In the genomic region with DNA sequence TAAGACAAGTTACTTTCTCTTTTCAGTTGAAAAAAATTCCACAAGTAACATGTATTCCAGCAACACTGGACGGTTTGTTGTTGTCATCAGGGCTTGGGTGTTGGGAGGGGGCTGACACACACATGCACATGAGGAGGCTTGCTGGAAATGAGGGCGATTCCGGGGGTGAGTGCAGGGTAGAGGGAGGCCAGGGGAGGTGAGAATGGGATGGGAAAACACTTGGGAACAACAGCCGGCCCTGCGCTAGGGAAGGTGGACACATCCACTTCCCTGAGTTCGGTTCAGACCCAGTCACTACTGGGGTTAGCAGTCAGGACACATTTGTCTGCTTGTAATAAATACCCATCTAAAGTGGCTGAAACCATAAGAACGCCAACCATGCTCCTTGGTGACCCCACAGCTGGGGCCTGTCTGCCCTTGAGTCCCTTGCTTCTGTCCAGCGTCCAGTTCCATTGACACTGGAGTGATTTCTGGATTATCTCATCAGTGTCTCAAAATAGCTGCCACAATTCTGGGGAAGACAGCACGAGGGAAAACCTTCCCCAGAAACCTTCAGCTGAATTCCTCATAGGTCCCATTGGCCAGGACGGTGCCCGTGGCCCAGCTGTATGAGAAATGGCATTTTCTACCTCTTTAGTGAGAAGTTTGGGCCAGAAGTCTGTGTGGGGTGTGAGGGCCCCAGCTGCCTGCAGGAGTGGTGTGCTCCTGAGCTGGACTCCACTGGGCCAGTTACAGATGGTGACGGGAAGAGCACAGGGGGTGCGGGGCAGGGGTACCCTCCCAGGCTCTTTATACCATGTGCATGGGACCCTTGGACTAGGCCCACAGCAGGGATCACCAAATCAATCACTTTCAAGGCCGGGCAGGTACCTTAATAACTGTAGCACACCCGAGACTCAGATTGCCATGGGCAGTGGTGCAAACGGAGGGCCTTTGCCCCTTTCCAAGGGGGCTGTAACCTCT, we compare ENCODE assay signal across 15 cellular contexts.
"Had no signal": no experiment of that assay in that cellular context is flagged by ENCODE, and none has a peak within 500 bp of the region (broad histone marks: within the 10 kb centered on the region; RNA-seq: fewer than 3 reads in every experiment).

No MANE protein-coding gene starts in this region.

- H3K4me3 Mint-ChIP-seq: activated CD4-positive, alpha-beta T cell treated with anti-CD3 and anti-CD28 coated beads, Interleukin-2, amount 10 ng/mL, durations not matched to agents 24 days and 14 days; activated CD8-positive, alpha-beta T cell treated with anti-CD3 and anti-CD28 coated beads for 36 hours; activated naive CD8-positive, alpha-beta T cell treated with anti-CD3 and anti-CD28 coated beads for 36 hours; activated T-helper 17 cell treated with anti-CD3 and anti-CD28 coated beads, Interleukin-2, amount 50 U/mL, for 72 hours; effector memory CD8-positive, alpha-beta T cell; naive thymus-derived CD8-positive, alpha-beta T cell; T-helper 1 cell treated with Interleukin-12 subunit alpha and Interleukin-12 subunit beta and Interleukin-4 antibody, amounts not matched to agents 30 μg/mL and 1 μg/mL, for 36 hours had no signal

- DNase-seq: activated CD4-positive, alpha-beta T cell treated with anti-CD3 and anti-CD28 coated beads, Interleukin-2, amount 10 ng/mL, durations not matched to agents 24 days and 14 days; activated CD8-positive, alpha-beta T cell treated with anti-CD3 and anti-CD28 coated beads for 36 hours; activated naive CD4-positive, alpha-beta T cell; activated naive CD8-positive, alpha-beta T cell treated with anti-CD3 and anti-CD28 coated beads for 36 hours; activated T-cell treated with anti-CD3 and anti-CD28 coated beads, Interleukin-2, amount 50 U/mL, for 1 hour; amniotic stem cell; effector memory CD8-positive, alpha-beta T cell; hypothalamus; islet precursor cell; naive thymus-derived CD8-positive, alpha-beta T cell; right lobe of liver; stimulated activated naive CD4-positive, alpha-beta T cell had no signal

- H3K27me3 Mint-ChIP-seq: activated naive CD8-positive, alpha-beta T cell treated with anti-CD3 and anti-CD28 coated beads for 36 hours had no signal

- H3K27me3 ChIP-seq: right lobe of liver had no signal

- ATAC-seq: activated CD8-positive, alpha-beta T cell treated with anti-CD3 and anti-CD28 coated beads for 36 hours; activated T-helper 17 cell treated with anti-CD3 and anti-CD28 coated beads, Interleukin-2, amount 50 U/mL, for 72 hours; effector memory CD8-positive, alpha-beta T cell; naive thymus-derived CD8-positive, alpha-beta T cell had no signal

- H3K27ac ChIP-seq: prostate gland, right lobe of liver had no signal

- H3K36me3 Mint-ChIP-seq: activated naive CD8-positive, alpha-beta T cell treated with anti-CD3 and anti-CD28 coated beads for 36 hours; naive thymus-derived CD8-positive, alpha-beta T cell had no signal

- H3K9me3 ChIP-seq: prostate gland, right lobe of liver had no signal

- H3K4me1 ChIP-seq: prostate gland, right lobe of liver had no signal

- H3K9me3 Mint-ChIP-seq: activated CD4-positive, alpha-beta T cell treated with anti-CD3 and anti-CD28 coated beads, Interleukin-2, amount 10 ng/mL, durations not matched to agents 24 days and 14 days; activated CD8-positive, alpha-beta T cell treated with anti-CD3 and anti-CD28 coated beads for 36 hours; activated naive CD8-positive, alpha-beta T cell treated with anti-CD3 and anti-CD28 coated beads for 36 hours; activated T-helper 17 cell treated with anti-CD3 and anti-CD28 coated beads, Interleukin-2, amount 50 U/mL, for 72 hours; effector memory CD8-positive, alpha-beta T cell; T-helper 1 cell treated with Interleukin-12 subunit alpha and Interleukin-12 subunit beta and Interleukin-4 antibody, amounts not matched to agents 30 μg/mL and 1 μg/mL, for 36 hours had no signal

- H3K36me3 ChIP-seq: prostate gland, right lobe of liver had no signal

- H3K4me3 ChIP-seq: prostate gland, right lobe of liver had no signal

- H3K4me1 Mint-ChIP-seq: activated naive CD8-positive, alpha-beta T cell treated with anti-CD3 and anti-CD28 coated beads for 36 hours; activated T-helper 17 cell treated with anti-CD3 and anti-CD28 coated beads, Interleukin-2, amount 50 U/mL, for 72 hours had no signal

- H3K27ac Mint-ChIP-seq: activated CD4-positive, alpha-beta T cell treated with anti-CD3 and anti-CD28 coated beads, Interleukin-2, amount 10 ng/mL, durations not matched to agents 24 days and 14 days; activated CD8-positive, alpha-beta T cell treated with anti-CD3 and anti-CD28 coated beads for 36 hours; activated naive CD8-positive, alpha-beta T cell treated with anti-CD3 and anti-CD28 coated beads for 36 hours; activated T-helper 17 cell treated with anti-CD3 and anti-CD28 coated beads, Interleukin-2, amount 50 U/mL, for 72 hours; T-helper 1 cell treated with Interleukin-12 subunit alpha and Interleukin-12 subunit beta and Interleukin-4 antibody, amounts not matched to agents 30 μg/mL and 1 μg/mL, for 36 hours had no signal
